ENCODE assay signal across 1 cellular context in the genomic region with DNA sequence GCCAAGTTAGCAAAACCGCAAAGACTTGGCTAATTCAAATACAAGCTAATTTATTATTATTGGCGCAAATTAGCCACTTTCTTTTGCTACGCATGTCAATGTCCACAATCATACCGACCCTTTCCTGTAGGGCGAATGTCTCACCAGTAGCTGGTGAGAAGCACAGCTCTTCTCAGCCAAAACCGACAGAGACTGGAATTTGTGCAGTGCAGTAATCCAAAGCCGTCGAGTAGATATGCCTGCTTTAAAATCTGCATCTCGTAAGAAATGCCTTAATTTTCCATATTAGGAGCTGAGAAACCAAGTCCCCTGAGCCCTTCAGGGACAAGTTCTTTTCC.
TF ChIP-seq lines count a peak whose summit lies in the region.

No MANE protein-coding gene starts in this region.

TF ChIP-seq in K562, 482 proteins besides CTCF, POLR2A, EP300 and RAD21 (continued from another document and continues in another):
- TF ChIP-seq, protein P1, sequence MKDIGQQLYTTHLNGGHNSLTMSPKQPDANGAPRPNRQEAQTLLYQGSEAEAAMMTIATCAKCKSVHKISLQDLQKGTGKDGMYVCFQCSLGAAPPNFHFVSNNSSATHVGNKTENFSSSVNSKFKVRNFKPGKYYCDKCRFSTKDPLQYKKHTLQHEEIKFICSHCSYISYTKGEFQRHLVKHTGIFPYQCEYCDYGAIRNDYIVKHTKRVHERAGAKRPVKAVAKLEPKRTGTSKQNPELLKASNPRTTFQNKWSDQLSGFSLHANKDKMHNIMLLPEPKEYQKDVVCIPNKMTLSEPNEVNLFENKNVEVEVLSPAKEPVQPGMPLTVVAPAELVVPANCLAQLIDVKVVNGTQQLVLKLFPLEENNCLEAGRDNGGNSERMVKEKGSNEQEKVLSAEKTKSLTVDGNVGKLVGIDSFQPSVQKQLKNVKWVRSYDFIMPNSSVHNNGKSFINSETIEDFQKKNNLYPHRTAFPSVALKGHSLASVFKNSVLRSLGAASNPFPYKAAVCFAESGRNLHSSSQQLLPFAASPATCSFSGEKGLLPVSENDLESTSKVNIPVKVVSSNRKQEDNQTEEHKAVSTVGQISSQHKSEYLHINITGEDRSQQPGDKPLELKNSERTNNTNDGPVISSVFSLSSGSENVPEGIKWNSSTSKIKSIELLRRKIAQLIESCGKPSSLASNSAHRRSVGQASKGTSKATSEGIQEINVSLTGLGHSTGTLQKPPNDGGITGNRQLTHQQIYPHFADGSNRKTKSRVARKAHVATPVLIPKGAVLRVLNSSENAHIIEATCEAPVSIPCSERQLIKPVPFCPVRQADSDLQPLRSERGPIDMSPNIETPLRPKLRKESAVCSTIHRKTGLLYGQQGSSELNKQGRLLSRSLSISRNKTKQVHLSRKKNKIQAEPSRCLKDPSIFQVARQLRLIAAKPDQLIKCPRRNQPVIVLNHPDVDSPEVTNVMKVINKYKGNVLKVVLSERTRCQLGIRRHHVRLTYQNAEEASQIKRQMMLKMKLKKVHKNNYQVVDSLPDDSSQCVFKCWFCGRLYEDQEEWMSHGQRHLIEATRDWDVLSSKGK (CRISPR knock-in tag; IDR thresholded peaks at IDR 0.05): no peak
- peak; percentile 31 for TF ChIP-seq SMARCA4 (IDR thresholded peaks at IDR 0.05)
- TF ChIP-seq IFI16 (CRISPR knock-in tag; IDR thresholded peaks at IDR 0.05): no peak
- TF ChIP-seq ARNT (IDR thresholded peaks at IDR 0.05): peak in 1 of 2 experiments; percentile 49; a peak in 1 of 4 replicates
- TF ChIP-seq ZNF583 (CRISPR knock-in tag; IDR thresholded peaks at IDR 0.05): no peak
- TF ChIP-seq CTBP1 (IDR thresholded peaks at IDR 0.05; ENCODE audit: borderline replicate concordance): no peak
- 0 out of 2 replicates have a peak, but pooled peaks have one; percentile 41 for TF ChIP-seq FOXM1 (IDR thresholded peaks at IDR 0.05; ENCODE audit: low read depth)
- no peak for TF ChIP-seq FOXM1 (CRISPR knock-in tag; IDR thresholded peaks at IDR 0.05; ENCODE audit: low read depth)
- TF ChIP-seq, protein P2, sequence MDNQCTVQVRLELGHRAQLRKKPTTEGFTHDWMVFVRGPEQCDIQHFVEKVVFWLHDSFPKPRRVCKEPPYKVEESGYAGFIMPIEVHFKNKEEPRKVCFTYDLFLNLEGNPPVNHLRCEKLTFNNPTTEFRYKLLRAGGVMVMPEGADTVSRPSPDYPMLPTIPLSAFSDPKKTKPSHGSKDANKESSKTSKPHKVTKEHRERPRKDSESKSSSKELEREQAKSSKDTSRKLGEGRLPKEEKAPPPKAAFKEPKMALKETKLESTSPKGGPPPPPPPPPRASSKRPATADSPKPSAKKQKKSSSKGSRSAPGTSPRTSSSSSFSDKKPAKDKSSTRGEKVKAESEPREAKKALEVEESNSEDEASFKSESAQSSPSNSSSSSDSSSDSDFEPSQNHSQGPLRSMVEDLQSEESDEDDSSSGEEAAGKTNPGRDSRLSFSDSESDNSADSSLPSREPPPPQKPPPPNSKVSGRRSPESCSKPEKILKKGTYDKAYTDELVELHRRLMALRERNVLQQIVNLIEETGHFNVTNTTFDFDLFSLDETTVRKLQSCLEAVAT (IDR thresholded peaks at IDR 0.05): peak; percentile 16 to 60; a peak in 1 of 4 replicates
- TF ChIP-seq XRCC4 (IDR thresholded peaks at IDR 0.05; ENCODE audit: extremely low read depth, insufficient read depth, insufficient read length): no peak
- no peak for TF ChIP-seq SRSF9 (IDR thresholded peaks at IDR 0.05; ENCODE audit: borderline replicate concordance, low read depth, low read length)
- no peak for TF ChIP-seq ATF7 (IDR thresholded peaks at IDR 0.05)
- TF ChIP-seq ZNF311 (CRISPR knock-in tag; IDR thresholded peaks at IDR 0.05): no peak
- no peak for TF ChIP-seq RBM17 (IDR thresholded peaks at IDR 0.05; ENCODE audit: borderline replicate concordance, low read depth, low read length)
- no peak for TF ChIP-seq HDAC1 (IDR thresholded peaks at IDR 0.05)
- TF ChIP-seq, protein P3, sequence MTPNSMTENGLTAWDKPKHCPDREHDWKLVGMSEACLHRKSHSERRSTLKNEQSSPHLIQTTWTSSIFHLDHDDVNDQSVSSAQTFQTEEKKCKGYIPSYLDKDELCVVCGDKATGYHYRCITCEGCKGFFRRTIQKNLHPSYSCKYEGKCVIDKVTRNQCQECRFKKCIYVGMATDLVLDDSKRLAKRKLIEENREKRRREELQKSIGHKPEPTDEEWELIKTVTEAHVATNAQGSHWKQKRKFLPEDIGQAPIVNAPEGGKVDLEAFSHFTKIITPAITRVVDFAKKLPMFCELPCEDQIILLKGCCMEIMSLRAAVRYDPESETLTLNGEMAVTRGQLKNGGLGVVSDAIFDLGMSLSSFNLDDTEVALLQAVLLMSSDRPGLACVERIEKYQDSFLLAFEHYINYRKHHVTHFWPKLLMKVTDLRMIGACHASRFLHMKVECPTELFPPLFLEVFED (CRISPR knock-in tag; conservative IDR thresholded peaks at IDR 0.05): peak; percentile 79; the same call in 1 of the 2 replicates
- TF ChIP-seq, protein P4, sequence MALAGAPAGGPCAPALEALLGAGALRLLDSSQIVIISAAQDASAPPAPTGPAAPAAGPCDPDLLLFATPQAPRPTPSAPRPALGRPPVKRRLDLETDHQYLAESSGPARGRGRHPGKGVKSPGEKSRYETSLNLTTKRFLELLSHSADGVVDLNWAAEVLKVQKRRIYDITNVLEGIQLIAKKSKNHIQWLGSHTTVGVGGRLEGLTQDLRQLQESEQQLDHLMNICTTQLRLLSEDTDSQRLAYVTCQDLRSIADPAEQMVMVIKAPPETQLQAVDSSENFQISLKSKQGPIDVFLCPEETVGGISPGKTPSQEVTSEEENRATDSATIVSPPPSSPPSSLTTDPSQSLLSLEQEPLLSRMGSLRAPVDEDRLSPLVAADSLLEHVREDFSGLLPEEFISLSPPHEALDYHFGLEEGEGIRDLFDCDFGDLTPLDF (CRISPR knock-in tag; IDR thresholded peaks at IDR 0.05): no peak
- TF ChIP-seq, protein P5, sequence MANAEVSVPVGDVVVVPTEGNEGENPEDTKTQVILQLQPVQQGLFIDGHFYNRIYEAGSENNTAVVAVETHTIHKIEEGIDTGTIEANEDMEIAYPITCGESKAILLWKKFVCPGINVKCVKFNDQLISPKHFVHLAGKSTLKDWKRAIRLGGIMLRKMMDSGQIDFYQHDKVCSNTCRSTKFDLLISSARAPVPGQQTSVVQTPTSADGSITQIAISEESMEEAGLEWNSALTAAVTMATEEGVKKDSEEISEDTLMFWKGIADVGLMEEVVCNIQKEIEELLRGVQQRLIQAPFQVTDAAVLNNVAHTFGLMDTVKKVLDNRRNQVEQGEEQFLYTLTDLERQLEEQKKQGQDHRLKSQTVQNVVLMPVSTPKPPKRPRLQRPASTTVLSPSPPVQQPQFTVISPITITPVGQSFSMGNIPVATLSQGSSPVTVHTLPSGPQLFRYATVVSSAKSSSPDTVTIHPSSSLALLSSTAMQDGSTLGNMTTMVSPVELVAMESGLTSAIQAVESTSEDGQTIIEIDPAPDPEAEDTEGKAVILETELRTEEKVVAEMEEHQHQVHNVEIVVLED (CRISPR knock-in tag; IDR thresholded peaks at IDR 0.05): no peak
- TF ChIP-seq TRIM28 (IDR thresholded peaks at IDR 0.05): no peak; the same call in 1 of the 2 replicates
- peak; percentile 32 for TF ChIP-seq BRD9 (IDR thresholded peaks at IDR 0.05; ENCODE audit: low read depth, partially characterized antibody)
- no peak for TF ChIP-seq RBM22 (IDR thresholded peaks at IDR 0.05; ENCODE audit: low read depth, low read length, poor library complexity, severe bottlenecking)
- TF ChIP-seq ELF2 (CRISPR knock-in tag; IDR thresholded peaks at IDR 0.05): no peak
- TF ChIP-seq U2AF1 (optimal IDR thresholded peaks at IDR 0.05; ENCODE audit: low read depth, low read length): no peak
- TF ChIP-seq ZNF707 (CRISPR knock-in tag; conservative IDR thresholded peaks at IDR 0.05): no peak
- TF ChIP-seq, protein P6, sequence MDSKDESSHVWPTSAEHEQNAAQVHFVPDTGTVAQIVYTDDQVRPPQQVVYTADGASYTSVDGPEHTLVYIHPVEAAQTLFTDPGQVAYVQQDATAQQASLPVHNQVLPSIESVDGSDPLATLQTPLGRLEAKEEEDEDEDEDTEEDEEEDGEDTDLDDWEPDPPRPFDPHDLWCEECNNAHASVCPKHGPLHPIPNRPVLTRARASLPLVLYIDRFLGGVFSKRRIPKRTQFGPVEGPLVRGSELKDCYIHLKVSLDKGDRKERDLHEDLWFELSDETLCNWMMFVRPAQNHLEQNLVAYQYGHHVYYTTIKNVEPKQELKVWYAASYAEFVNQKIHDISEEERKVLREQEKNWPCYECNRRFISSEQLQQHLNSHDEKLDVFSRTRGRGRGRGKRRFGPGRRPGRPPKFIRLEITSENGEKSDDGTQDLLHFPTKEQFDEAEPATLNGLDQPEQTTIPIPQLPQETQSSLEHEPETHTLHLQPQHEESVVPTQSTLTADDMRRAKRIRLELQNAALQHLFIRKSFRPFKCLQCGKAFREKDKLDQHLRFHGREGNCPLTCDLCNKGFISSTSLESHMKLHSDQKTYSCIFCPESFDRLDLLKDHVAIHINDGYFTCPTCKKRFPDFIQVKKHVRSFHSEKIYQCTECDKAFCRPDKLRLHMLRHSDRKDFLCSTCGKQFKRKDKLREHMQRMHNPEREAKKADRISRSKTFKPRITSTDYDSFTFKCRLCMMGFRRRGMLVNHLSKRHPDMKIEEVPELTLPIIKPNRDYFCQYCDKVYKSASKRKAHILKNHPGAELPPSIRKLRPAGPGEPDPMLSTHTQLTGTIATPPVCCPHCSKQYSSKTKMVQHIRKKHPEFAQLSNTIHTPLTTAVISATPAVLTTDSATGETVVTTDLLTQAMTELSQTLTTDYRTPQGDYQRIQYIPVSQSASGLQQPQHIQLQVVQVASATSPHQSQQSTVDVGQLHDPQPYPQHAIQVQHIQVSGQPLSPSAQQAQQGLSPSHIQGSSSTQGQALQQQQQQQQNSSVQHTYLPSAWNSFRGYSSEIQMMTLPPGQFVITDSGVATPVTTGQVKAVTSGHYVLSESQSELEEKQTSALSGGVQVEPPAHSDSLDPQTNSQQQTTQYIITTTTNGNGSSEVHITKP (IDR thresholded peaks at IDR 0.05; ENCODE audit: partially characterized antibody): peak; percentile 20
- TF ChIP-seq TEAD1 (CRISPR knock-in tag; IDR thresholded peaks at IDR 0.05): 0 out of 4 replicates have a peak, but pooled peaks of 1 of the 2 experiments have one; percentile 60
- TF ChIP-seq PRPF4 (IDR thresholded peaks at IDR 0.05; ENCODE audit: insufficient read depth, low read depth, low read length, poor library complexity, severe bottlenecking): no peak
- TF ChIP-seq MEF2D (tag; conservative IDR thresholded peaks at IDR 0.05; ENCODE audit: low read depth): no peak
- TF ChIP-seq, protein P7, sequence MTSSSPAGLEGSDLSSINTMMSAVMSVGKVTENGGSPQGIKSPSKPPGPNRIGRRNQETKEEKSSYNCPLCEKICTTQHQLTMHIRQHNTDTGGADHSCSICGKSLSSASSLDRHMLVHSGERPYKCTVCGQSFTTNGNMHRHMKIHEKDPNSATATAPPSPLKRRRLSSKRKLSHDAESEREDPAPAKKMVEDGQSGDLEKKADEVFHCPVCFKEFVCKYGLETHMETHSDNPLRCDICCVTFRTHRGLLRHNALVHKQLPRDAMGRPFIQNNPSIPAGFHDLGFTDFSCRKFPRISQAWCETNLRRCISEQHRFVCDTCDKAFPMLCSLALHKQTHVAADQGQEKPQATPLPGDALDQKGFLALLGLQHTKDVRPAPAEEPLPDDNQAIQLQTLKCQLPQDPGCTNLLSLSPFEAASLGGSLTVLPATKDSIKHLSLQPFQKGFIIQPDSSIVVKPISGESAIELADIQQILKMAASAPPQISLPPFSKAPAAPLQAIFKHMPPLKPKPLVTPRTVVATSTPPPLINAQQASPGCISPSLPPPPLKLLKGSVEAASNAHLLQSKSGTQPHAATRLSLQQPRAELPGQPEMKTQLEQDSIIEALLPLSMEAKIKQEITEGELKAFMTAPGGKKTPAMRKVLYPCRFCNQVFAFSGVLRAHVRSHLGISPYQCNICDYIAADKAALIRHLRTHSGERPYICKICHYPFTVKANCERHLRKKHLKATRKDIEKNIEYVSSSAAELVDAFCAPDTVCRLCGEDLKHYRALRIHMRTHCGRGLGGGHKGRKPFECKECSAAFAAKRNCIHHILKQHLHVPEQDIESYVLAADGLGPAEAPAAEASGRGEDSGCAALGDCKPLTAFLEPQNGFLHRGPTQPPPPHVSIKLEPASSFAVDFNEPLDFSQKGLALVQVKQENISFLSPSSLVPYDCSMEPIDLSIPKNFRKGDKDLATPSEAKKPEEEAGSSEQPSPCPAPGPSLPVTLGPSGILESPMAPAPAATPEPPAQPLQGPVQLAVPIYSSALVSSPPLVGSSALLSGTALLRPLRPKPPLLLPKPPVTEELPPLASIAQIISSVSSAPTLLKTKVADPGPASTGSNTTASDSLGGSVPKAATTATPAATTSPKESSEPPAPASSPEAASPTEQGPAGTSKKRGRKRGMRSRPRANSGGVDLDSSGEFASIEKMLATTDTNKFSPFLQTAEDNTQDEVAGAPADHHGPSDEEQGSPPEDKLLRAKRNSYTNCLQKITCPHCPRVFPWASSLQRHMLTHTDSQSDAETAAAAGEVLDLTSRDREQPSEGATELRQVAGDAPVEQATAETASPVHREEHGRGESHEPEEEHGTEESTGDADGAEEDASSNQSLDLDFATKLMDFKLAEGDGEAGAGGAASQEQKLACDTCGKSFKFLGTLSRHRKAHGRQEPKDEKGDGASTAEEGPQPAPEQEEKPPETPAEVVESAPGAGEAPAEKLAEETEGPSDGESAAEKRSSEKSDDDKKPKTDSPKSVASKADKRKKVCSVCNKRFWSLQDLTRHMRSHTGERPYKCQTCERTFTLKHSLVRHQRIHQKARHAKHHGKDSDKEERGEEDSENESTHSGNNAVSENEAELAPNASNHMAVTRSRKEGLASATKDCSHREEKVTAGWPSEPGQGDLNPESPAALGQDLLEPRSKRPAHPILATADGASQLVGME (CRISPR knock-in tag; IDR thresholded peaks at IDR 0.05): no peak
- no peak for TF ChIP-seq CSDE1 (IDR thresholded peaks at IDR 0.05)
- no peak for TF ChIP-seq POLR3A (IDR thresholded peaks at IDR 0.05; ENCODE audit: borderline replicate concordance, extremely low read depth, insufficient read depth, insufficient read length)
- no peak for TF ChIP-seq FUS (optimal IDR thresholded peaks at IDR 0.05; ENCODE audit: low read depth, low read length)
- no peak for TF ChIP-seq ZNF699 (CRISPR knock-in tag; IDR thresholded peaks at IDR 0.05; ENCODE audit: insufficient replicate concordance)
- TF ChIP-seq PTBP1 (IDR thresholded peaks at IDR 0.05; ENCODE audit: low read depth, low read length): no peak
- TF ChIP-seq, protein P8, sequence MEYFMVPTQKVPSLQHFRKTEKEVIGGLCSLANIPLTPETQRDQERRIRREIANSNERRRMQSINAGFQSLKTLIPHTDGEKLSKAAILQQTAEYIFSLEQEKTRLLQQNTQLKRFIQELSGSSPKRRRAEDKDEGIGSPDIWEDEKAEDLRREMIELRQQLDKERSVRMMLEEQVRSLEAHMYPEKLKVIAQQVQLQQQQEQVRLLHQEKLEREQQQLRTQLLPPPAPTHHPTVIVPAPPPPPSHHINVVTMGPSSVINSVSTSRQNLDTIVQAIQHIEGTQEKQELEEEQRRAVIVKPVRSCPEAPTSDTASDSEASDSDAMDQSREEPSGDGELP (CRISPR knock-in tag; IDR thresholded peaks at IDR 0.05; ENCODE audit: borderline replicate concordance): no peak
- TF ChIP-seq HMG20A (CRISPR knock-in tag; conservative IDR thresholded peaks at IDR 0.05): 0 out of 2 replicates have a peak, but pooled peaks have one; percentile 55
- TF ChIP-seq, protein P9, sequence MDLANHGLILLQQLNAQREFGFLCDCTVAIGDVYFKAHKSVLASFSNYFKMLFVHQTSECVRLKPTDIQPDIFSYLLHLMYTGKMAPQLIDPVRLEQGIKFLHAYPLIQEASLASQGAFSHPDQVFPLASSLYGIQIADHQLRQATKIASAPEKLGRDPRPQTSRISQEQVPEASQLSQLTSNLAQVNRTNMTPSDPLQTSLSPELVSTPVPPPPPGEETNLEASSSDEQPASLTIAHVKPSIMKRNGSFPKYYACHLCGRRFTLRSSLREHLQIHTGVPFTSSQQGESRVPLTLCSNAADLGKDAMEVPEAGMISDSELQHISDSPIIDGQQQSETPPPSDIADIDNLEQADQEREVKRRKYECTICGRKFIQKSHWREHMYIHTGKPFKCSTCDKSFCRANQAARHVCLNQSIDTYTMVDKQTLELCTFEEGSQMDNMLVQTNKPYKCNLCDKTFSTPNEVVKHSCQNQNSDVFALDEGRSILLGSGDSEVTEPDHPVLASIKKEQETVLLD (IDR thresholded peaks at IDR 0.05): no peak
